Comparison of ENCODE assay signal across 1 cellular context in genomic region chr1:55155522-55155921, GRCh38.
TF ChIP-seq lines count a peak whose summit lies in the region.

No MANE protein-coding gene starts in this region.

TF ChIP-seq in WTC11, 78 proteins besides CTCF, POLR2A, EP300 and RAD21 (continued from another document):
- TF ChIP-seq E2F4 (CRISPR knock-in tag; IDR thresholded peaks at IDR 0.05; ENCODE audit: borderline replicate concordance, low read depth) = no peak
- no peak for TF ChIP-seq E2F1 (CRISPR knock-in tag; IDR thresholded peaks at IDR 0.05)
- TF ChIP-seq TP53 (CRISPR knock-in tag; IDR thresholded peaks at IDR 0.05) = no peak
- no peak for TF ChIP-seq TEAD4 (CRISPR knock-in tag; IDR thresholded peaks at IDR 0.05)
- TF ChIP-seq KAT7 (CRISPR knock-in tag; IDR thresholded peaks at IDR 0.05; ENCODE audit: borderline replicate concordance) = no peak
- no peak for TF ChIP-seq PRDM15 (CRISPR knock-in tag; IDR thresholded peaks at IDR 0.05)
- TF ChIP-seq, protein P1, sequence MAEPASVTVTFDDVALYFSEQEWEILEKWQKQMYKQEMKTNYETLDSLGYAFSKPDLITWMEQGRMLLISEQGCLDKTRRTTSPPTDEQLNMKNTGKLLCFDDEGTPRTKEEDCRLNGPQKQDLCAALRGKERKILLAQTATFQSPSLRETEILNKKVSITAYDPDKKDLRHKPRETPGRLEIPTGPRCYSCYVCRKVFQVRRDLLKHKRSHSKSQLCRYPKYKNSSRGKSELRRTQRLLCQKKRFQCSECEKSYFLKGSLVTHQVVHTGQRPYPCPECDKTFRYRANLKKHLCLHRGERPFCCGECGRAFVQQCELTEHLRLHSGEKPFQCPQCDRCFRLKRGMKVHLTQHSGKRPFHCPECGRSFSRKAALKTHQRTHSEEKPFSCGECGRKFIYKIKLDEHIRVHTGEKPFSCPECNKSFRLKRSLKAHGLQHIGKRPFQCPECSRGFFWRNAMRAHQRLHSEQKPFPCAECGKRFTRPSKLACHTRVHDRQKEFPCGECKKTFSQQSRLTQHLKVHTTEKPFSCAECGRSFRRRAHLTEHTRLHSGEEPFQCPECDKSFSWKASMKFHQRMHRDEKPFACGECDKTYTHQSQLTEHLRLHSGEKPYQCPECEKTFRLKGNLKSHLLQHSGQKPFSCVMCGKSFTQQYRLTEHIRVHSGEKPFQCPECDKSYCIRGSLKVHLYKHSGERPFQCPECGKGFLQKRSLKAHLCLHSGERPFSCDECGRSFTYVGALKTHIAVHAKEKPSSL (CRISPR knock-in tag; conservative IDR thresholded peaks at IDR 0.05) = no peak
